ENCODE assay signal across 1 cellular context in the genomic region with DNA sequence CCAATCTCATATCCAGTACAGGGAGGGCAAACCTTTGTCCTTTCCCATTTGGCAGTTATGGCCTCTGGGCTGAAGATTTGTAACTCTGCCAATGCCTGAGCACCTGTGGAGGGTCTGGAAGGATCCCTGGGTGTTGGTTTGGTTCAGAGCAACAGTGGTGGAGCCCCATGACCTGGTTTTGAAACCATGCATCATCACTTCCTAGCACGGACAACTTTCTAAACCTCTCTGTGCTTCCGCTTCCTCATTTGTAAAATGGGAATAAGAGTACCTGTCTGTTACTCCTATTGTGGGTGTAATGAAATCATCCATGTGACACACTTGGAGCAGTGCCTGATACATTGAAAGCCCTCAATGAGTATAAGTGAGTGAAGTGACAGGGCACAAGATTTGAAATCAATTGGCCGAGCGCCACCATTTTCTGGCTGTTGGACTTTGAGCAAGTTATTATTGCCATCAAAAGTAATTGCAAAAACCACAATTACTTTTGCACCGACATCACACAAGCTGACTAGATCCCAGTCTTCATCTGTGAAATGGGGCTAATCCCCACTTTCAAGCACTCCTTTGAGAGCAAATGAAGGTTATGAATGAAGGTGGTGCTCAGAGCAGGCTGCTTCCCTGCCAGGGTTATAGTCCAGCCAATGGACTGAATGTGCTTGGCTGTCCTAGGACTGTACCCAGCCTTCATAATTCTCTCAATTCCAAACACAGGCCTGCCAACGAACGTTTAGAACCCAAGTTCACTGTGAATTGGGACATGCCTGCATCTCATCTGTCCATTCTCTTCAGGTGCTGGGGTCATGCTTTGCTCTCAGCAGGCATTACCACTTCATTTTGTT.
TF ChIP-seq lines count a peak whose summit lies in the region.

No MANE protein-coding gene starts in this region.

TF ChIP-seq in GM23338, 12 proteins besides CTCF, POLR2A, EP300 and RAD21 (continued from another document):
- TF ChIP-seq, protein P1, sequence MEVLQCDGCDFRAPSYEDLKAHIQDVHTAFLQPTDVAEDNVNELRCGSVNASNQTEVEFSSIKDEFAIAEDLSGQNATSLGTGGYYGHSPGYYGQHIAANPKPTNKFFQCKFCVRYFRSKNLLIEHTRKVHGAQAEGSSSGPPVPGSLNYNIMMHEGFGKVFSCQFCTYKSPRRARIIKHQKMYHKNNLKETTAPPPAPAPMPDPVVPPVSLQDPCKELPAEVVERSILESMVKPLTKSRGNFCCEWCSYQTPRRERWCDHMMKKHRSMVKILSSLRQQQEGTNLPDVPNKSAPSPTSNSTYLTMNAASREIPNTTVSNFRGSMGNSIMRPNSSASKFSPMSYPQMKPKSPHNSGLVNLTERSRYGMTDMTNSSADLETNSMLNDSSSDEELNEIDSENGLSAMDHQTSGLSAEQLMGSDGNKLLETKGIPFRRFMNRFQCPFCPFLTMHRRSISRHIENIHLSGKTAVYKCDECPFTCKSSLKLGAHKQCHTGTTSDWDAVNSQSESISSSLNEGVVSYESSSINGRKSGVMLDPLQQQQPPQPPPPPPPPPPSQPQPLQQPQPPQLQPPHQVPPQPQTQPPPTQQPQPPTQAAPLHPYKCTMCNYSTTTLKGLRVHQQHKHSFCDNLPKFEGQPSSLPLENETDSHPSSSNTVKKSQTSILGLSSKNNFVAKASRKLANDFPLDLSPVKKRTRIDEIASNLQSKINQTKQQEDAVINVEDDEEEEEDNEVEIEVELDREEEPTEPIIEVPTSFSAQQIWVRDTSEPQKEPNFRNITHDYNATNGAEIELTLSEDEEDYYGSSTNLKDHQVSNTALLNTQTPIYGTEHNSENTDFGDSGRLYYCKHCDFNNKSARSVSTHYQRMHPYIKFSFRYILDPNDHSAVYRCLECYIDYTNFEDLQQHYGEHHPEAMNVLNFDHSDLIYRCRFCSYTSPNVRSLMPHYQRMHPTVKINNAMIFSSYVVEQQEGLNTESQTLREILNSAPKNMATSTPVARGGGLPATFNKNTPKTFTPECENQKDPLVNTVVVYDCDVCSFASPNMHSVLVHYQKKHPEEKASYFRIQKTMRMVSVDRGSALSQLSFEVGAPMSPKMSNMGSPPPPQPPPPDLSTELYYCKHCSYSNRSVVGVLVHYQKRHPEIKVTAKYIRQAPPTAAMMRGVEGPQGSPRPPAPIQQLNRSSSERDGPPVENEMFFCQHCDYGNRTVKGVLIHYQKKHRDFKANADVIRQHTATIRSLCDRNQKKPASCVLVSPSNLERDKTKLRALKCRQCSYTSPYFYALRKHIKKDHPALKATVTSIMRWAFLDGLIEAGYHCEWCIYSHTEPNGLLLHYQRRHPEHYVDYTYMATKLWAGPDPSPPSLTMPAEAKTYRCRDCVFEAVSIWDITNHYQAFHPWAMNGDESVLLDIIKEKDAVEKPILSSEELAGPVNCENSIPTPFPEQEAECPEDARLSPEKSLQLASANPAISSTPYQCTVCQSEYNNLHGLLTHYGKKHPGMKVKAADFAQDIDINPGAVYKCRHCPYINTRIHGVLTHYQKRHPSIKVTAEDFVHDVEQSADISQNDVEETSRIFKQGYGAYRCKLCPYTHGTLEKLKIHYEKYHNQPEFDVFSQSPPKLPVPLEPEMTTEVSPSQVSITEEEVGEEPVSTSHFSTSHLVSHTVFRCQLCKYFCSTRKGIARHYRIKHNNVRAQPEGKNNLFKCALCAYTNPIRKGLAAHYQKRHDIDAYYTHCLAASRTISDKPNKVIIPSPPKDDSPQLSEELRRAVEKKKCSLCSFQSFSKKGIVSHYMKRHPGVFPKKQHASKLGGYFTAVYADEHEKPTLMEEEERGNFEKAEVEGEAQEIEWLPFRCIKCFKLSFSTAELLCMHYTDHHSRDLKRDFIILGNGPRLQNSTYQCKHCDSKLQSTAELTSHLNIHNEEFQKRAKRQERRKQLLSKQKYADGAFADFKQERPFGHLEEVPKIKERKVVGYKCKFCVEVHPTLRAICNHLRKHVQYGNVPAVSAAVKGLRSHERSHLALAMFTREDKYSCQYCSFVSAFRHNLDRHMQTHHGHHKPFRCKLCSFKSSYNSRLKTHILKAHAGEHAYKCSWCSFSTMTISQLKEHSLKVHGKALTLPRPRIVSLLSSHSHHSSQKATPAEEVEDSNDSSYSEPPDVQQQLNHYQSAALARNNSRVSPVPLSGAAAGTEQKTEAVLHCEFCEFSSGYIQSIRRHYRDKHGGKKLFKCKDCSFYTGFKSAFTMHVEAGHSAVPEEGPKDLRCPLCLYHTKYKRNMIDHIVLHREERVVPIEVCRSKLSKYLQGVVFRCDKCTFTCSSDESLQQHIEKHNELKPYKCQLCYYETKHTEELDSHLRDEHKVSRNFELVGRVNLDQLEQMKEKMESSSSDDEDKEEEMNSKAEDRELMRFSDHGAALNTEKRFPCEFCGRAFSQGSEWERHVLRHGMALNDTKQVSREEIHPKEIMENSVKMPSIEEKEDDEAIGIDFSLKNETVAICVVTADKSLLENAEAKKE (CRISPR knock-in tag; IDR thresholded peaks at IDR 0.05): no peak
- TF ChIP-seq EZH2phosphoT487 (IDR thresholded peaks at IDR 0.05; ENCODE audit: unreplicated experiment) (no peak), POLR2AphosphoS5 (IDR thresholded peaks at IDR 0.05; ENCODE audit: low read depth) (no peak), ZNF114 (CRISPR knock-in tag; IDR thresholded peaks at IDR 0.05) (no peak), REST (IDR thresholded peaks at IDR 0.05; ENCODE audit: unreplicated experiment) (no peak), ETS1 (IDR thresholded peaks at IDR 0.05) (no peak), NANOG (IDR thresholded peaks at IDR 0.05; ENCODE audit: borderline replicate concordance) (no peak), ZNF331 (CRISPR knock-in tag; IDR thresholded peaks at IDR 0.05; ENCODE audit: low read depth) (no peak), JUNB (IDR thresholded peaks at IDR 0.05; ENCODE audit: unreplicated experiment) (no peak), EZH2 (IDR thresholded peaks at IDR 0.05; ENCODE audit: low read depth, unreplicated experiment) (no peak), CREB1 (CRISPR knock-in tag; IDR thresholded peaks at IDR 0.05; ENCODE audit: low read depth) (no peak)
